ENCODE assay signal across 1 cellular context in the genomic region with DNA sequence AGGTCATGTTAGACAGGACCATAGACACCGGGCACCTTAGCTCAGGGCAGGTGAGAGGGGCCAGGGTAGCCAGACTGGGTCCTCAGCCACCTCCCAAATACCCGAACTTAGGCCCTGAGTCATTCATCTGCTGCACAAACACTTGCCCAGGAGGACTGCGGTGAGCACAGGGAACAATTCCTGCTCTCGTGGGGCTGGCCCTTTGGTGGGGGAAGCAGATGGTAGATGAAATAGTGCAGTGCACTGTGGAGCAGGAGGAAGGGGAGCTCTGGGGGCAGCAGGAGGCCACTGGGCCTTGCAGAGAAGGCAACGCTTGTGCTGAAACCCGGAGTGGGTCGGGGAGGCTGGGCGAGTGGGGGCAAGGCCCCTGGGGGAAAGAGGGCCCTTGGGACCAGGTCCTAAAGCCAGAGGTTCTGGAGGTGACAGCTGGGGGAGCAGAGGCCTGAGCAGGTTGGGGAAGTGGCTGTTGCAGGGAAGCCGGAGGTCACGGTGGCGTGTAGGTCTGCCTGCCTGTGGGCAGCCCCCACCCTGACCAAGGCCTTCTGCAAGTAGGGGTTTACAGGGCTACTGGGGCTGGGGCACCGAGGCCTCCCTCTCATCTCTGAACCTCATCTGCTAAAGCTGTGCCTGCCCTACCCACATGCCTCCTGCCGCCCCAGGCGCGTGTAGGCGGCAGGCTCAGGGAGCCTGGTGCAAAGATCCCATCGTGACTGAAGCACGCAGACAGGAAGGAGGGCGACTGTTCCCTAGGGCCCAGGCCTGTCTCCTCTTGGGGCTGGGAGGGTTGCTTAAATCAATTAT.
TF ChIP-seq lines count a peak whose summit lies in the region.

No MANE protein-coding gene starts in this region.

TF ChIP-seq in WTC11, 78 proteins besides CTCF, POLR2A, EP300 and RAD21 (continued from another document):
- no peak for TF ChIP-seq FOXP4 (CRISPR knock-in tag; IDR thresholded peaks at IDR 0.05)
- TF ChIP-seq E2F4 (CRISPR knock-in tag; IDR thresholded peaks at IDR 0.05; ENCODE audit: borderline replicate concordance, low read depth), result no peak
- no peak for TF ChIP-seq ZNF317 (CRISPR knock-in tag; IDR thresholded peaks at IDR 0.05; ENCODE audit: borderline replicate concordance, low read depth)
- TF ChIP-seq ZNF263 (CRISPR knock-in tag; IDR thresholded peaks at IDR 0.05; ENCODE audit: low read depth), result no peak
- no peak for TF ChIP-seq PREB (CRISPR knock-in tag; IDR thresholded peaks at IDR 0.05; ENCODE audit: borderline replicate concordance)
- TF ChIP-seq ZNF423 (CRISPR knock-in tag; IDR thresholded peaks at IDR 0.05), result no peak
- no peak for TF ChIP-seq AFF4 (CRISPR knock-in tag; IDR thresholded peaks at IDR 0.05; ENCODE audit: borderline replicate concordance)
- TF ChIP-seq ZSCAN18 (CRISPR knock-in tag; IDR thresholded peaks at IDR 0.05), result no peak
- no peak for TF ChIP-seq ELF4 (CRISPR knock-in tag; IDR thresholded peaks at IDR 0.05; ENCODE audit: low read depth)
- TF ChIP-seq ETV6 (CRISPR knock-in tag; IDR thresholded peaks at IDR 0.05), result no peak
- no peak for TF ChIP-seq ATF1 (CRISPR knock-in tag; IDR thresholded peaks at IDR 0.05)
- TF ChIP-seq ZNF281 (CRISPR knock-in tag; IDR thresholded peaks at IDR 0.05), result no peak
- TF ChIP-seq, protein P1, sequence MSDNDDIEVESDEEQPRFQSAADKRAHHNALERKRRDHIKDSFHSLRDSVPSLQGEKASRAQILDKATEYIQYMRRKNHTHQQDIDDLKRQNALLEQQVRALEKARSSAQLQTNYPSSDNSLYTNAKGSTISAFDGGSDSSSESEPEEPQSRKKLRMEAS (CRISPR knock-in tag; IDR thresholded peaks at IDR 0.05), result no peak
- TF ChIP-seq ZNF121 (CRISPR knock-in tag; IDR thresholded peaks at IDR 0.05), result no peak
- TF ChIP-seq FOXP1 (CRISPR knock-in tag; IDR thresholded peaks at IDR 0.05; ENCODE audit: borderline replicate concordance), result no peak
